In genomic region chr2:235325126-235325525, GRCh38 we compare ENCODE assay signal across 27 cellular contexts.
DNase-seq lines count a peak whose midpoint lies in the region; ATAC-seq and TF ChIP-seq lines count a peak whose summit lies in the region.
"Had no signal": no experiment of that assay in that cellular context is flagged by ENCODE, and none has a peak within 500 bp of the region (broad histone marks: within the 10 kb centered on the region; RNA-seq: fewer than 3 reads in every experiment).

No MANE protein-coding gene starts in this region.

- BruUV-seq in Caco-2 (replicated peaks; lab: Mats Ljungman, UMichigan), result no TSS peak

- no peak overlapping the region for H2BK15ac ChIP-seq in H9 (ENCODE audit: low read depth, low read length)

- H2AK5ac ChIP-seq in H9 (ENCODE audit: insufficient read length, low read length), result no peak overlapping the region

- H3K27ac ChIP-seq in H9 (ENCODE audit: insufficient read length, low read depth, low read length), result no peak overlapping the region
- no peak overlapping the region for H3K27ac ChIP-seq in WERI-Rb-1
- H3K27ac ChIP-seq: BLaER1, colonic mucosa, parathyroid adenoma, SJSA1, tibial artery had no signal

- H3K14ac ChIP-seq in H9 (ENCODE audit: insufficient read depth, low read length), result no peak overlapping the region

- no peak overlapping the region for H2BK120ac ChIP-seq in H9 (ENCODE audit: low read depth, low read length, poor library complexity, severe bottlenecking)

- no peaks in the 10 kb centered on the region for H3K79me2 ChIP-seq in H9 (ENCODE audit: insufficient read depth, low read length)
- H3K79me2 ChIP-seq: parathyroid adenoma had no signal

- H3K9ac ChIP-seq in H9 (ENCODE audit: extremely low read depth, insufficient read length, low read length), result no peak overlapping the region
- H3K9ac ChIP-seq: BLaER1, parathyroid adenoma had no signal

- H3K4me3 ChIP-seq in Caco-2 (ENCODE audit: low read depth, low read length), result no peak overlapping the region
- H3K4me3 ChIP-seq in WERI-Rb-1 (ENCODE audit: low read depth, low read length), result no peak overlapping the region
- H3K4me3 ChIP-seq: BLaER1, colonic mucosa, SJSA1, smooth muscle cell, tibial artery had no signal

- no peak overlapping the region for H4K91ac ChIP-seq in H9 (ENCODE audit: insufficient read length, low read depth, low read length)

- no peak overlapping the region for H3K23ac ChIP-seq in H9 (ENCODE audit: insufficient read length, low read depth, low read length)

- WGBS in H9 (ENCODE audit: extremely low coverage, insufficient read length, low lambda C conversion rate), result no CpG with 5 or more reads among the region's 6 CpGs

- DNase-seq in Caco-2 (peak; percentile 31 to 71), H9 (peak; percentile 36), WERI-Rb-1 (peak; percentile 24), left kidney (ENCODE audit: low read depth, low spot score) (peak; percentile 39), NCI-H69 (lab: John Stamatoyannopoulos, UW) (no peak), GDM1 (lab: John Stamatoyannopoulos, UW) (no peak)
- DNase-seq: activated CD4-positive, alpha-beta T cell treated with anti-CD3 and anti-CD28 coated beads, Interleukin-2, amount 50 U/mL, for 48 hours; activated naive CD4-positive, alpha-beta T cell treated with anti-CD3 and anti-CD28 coated beads, Interleukin-2, amount 10 ng/mL, durations not matched to agents 7 days and 5 days; amniotic stem cell; colonic mucosa; COR-L47; effector CD8-positive, alpha-beta T cell; EL; erythroblast; IMR-90; NCI-H1092; NCI-H2081; NCI-H524; stimulated activated CD4-positive, alpha-beta T cell treated with anti-CD3 and anti-CD28 coated beads, Interleukin-1b, Interleukin-23, amount 100 ng/mL, for 48 hours; stimulated activated CD8-positive, alpha-beta memory T cell treated with anti-CD3 and anti-CD28 coated beads, Interleukin-4, amount 100 ng/mL, for 48 hours; tibial artery had no signal

- no peaks in the 10 kb centered on the region for H3K79me1 ChIP-seq in H9 (ENCODE audit: insufficient read depth, low read depth, low read length, poor library complexity, severe bottlenecking)

- H3K18ac ChIP-seq in H9 (ENCODE audit: insufficient read length, low read depth, low read length), result peak overlapping the region; percentile 2

- no peak overlapping the region for H2BK12ac ChIP-seq in H9 (ENCODE audit: insufficient read length, low read depth, low read length)

- H2BK20ac ChIP-seq in H9 (ENCODE audit: low read depth, low read length, poor library complexity, severe bottlenecking), result no peak overlapping the region

- no peak overlapping the region for H4K5ac ChIP-seq in H9 (ENCODE audit: insufficient read length, low read depth, low read length)

- H3K4me3 Mint-ChIP-seq in Caco-2 (ENCODE audit: unreplicated experiment), result no peak overlapping the region
- H3K4me3 Mint-ChIP-seq in H9, result no peak overlapping the region
- H3K4me3 Mint-ChIP-seq: activated naive CD4-positive, alpha-beta T cell treated with anti-CD3 and anti-CD28 coated beads, Interleukin-2, amount 10 ng/mL, durations not matched to agents 7 days and 5 days had no signal

- H3K9me3 ChIP-seq in Caco-2 (no peaks in the 10 kb centered on the region), H9 (ENCODE audit: control insufficient read depth, low read depth, low read length) (no peaks in the 10 kb centered on the region), WERI-Rb-1 (ENCODE audit: severe bottlenecking) (no peaks in the 10 kb centered on the region)
- H3K9me3 ChIP-seq: BLaER1, colonic mucosa, SJSA1, tibial artery had no signal

- H3K4me1 ChIP-seq in Caco-2 (peaks cover 16% of the 10 kb centered on the region), H9 (ENCODE audit: insufficient read depth, low read length) (peaks cover 6% of the 10 kb centered on the region; the same call in 1 of the 2 replicates)
- H3K4me1 ChIP-seq: colonic mucosa, parathyroid adenoma, tibial artery had no signal

- no peak overlapping the region for H3K27ac Mint-ChIP-seq in Caco-2 (ENCODE audit: unreplicated experiment)
- no peak overlapping the region for H3K27ac Mint-ChIP-seq in H9
- H3K27ac Mint-ChIP-seq: activated naive CD4-positive, alpha-beta T cell treated with anti-CD3 and anti-CD28 coated beads, Interleukin-2, amount 10 ng/mL, durations not matched to agents 7 days and 5 days had no signal

- H3K56ac ChIP-seq in H9 (ENCODE audit: insufficient read length, low read depth, low read length), result no peak overlapping the region

- no peaks in the 10 kb centered on the region for H3K27me3 Mint-ChIP-seq in Caco-2 (ENCODE audit: insufficient read depth, unreplicated experiment)
- H3K27me3 Mint-ChIP-seq in H9 (ENCODE audit: low read depth), result peaks cover 2% of the 10 kb centered on the region
- H3K27me3 Mint-ChIP-seq: activated naive CD4-positive, alpha-beta T cell treated with anti-CD3 and anti-CD28 coated beads, Interleukin-2, amount 10 ng/mL, durations not matched to agents 7 days and 5 days had no signal

- H3K36me3 Mint-ChIP-seq in Caco-2 (ENCODE audit: insufficient read depth, unreplicated experiment) (no peaks in the 10 kb centered on the region), H9 (ENCODE audit: insufficient read depth in 1 of 3, low read depth in 3 of 3) (no peaks in the 10 kb centered on the region)
- H3K36me3 Mint-ChIP-seq: activated naive CD4-positive, alpha-beta T cell treated with anti-CD3 and anti-CD28 coated beads, Interleukin-2, amount 10 ng/mL, durations not matched to agents 7 days and 5 days had no signal

- no peak overlapping the region for H4K8ac ChIP-seq in H9 (replicated peaks; ENCODE audit: insufficient read length, low read depth, low read length)

- no peak overlapping the region for H2AFZ ChIP-seq in H9 (ENCODE audit: low read length)
- H2AFZ ChIP-seq: parathyroid adenoma had no signal

- TF ChIP-seq CTCF in Caco-2 (IDR thresholded peaks at IDR 0.05; ENCODE audit: insufficient read depth in 1 of 2, low read depth in 1 of 2, low read length in 1 of 2, severe bottlenecking in 1 of 2, unreplicated experiment in 1 of 2) (no peak), H9 (conservative IDR thresholded peaks at IDR 0.05) (no peak), WERI-Rb-1 (IDR thresholded peaks at IDR 0.05; ENCODE audit: low read depth, low read length) (no peak)

- ATAC-seq in HG02981 (IDR thresholded peaks at IDR 0.05; ENCODE audit: unreplicated experiment), result no peak
- ATAC-seq: activated CD4-positive, CD25-positive, alpha-beta regulatory T cell treated with anti-CD3 and anti-CD28 coated beads, Interleukin-2, amount 50 U/mL, for 24 hours had no signal

- H3K36me3 ChIP-seq in Caco-2 (ENCODE audit: control insufficient read depth, insufficient read depth, low read length) (no peaks in the 10 kb centered on the region), WERI-Rb-1 (no peaks in the 10 kb centered on the region)
- H3K36me3 ChIP-seq: BLaER1, colonic mucosa, SJSA1, tibial artery had no signal

- H2BK5ac ChIP-seq in H9 (ENCODE audit: insufficient read length, low read length), result no peak overlapping the region

- no peaks in the 10 kb centered on the region for H3K23me2 ChIP-seq in H9 (ENCODE audit: insufficient read length, low read depth, low read length, poor library complexity, severe bottlenecking)

- CTCF ChIA-PET in Caco-2 (lab: Charles Lee), result no interaction called here

- no peaks in the 10 kb centered on the region for H3K27me3 ChIP-seq in Caco-2 (replicated peaks; ENCODE audit: control insufficient read depth, insufficient read depth, low read length)
- no peaks in the 10 kb centered on the region for H3K27me3 ChIP-seq in H9 (ENCODE audit: insufficient read depth, low read length)
- H3K27me3 ChIP-seq in WERI-Rb-1 (ENCODE audit: insufficient read depth, low read depth, severe bottlenecking), result no peaks in the 10 kb centered on the region
- H3K27me3 ChIP-seq: BLaER1, colonic mucosa, SJSA1 had no signal

- H3T11ph ChIP-seq in H9 (ENCODE audit: low read length), result no peak overlapping the region

- intact Hi-C loops in Caco-2 (cut with micrococcal nuclease; ENCODE audit: unreplicated experiment), result no loop called here

- no peaks in the 10 kb centered on the region for H4K20me1 ChIP-seq in H9 (ENCODE audit: control insufficient read depth, insufficient read depth, insufficient read length)
- H4K20me1 ChIP-seq: BLaER1 had no signal

- POLR2A ChIA-PET in Caco-2 (lab: Charles Lee), result no interaction called here

- no peak overlapping the region for H3K4me2 ChIP-seq in H9 (ENCODE audit: insufficient read depth, insufficient read length, low read length)
- H3K4me2 ChIP-seq: BLaER1, smooth muscle cell had no signal

- H3K9me3 Mint-ChIP-seq in Caco-2 (ENCODE audit: unreplicated experiment) (no peaks in the 10 kb centered on the region), H9 (no peaks in the 10 kb centered on the region)
- H3K9me3 Mint-ChIP-seq: activated naive CD4-positive, alpha-beta T cell treated with anti-CD3 and anti-CD28 coated beads, Interleukin-2, amount 10 ng/mL, durations not matched to agents 7 days and 5 days had no signal

- H3K4ac ChIP-seq in H9 (ENCODE audit: low read depth, low read length), result no peak overlapping the region

- H3K4me1 Mint-ChIP-seq in Caco-2 (ENCODE audit: low read depth, unreplicated experiment) (peaks cover 7% of the 10 kb centered on the region), H9 (peaks cover 18 to 20% of the 10 kb centered on the region in 2 experiments)
- H3K4me1 Mint-ChIP-seq: activated naive CD4-positive, alpha-beta T cell treated with anti-CD3 and anti-CD28 coated beads, Interleukin-2, amount 10 ng/mL, durations not matched to agents 7 days and 5 days had no signal

Comparison
In these comparisons a context has a peak if more than half of its experiments do, and no peak if none do; other contexts are left out.
1. DNase-seq: peak in Caco-2 (2 of 2), H9 (single experiment), WERI-Rb-1 (single experiment) and left kidney (single experiment); none in NCI-H69 (single experiment) and GDM1 (single experiment).